8 cellular contexts compared by ENCODE assay signal in the genomic region with DNA sequence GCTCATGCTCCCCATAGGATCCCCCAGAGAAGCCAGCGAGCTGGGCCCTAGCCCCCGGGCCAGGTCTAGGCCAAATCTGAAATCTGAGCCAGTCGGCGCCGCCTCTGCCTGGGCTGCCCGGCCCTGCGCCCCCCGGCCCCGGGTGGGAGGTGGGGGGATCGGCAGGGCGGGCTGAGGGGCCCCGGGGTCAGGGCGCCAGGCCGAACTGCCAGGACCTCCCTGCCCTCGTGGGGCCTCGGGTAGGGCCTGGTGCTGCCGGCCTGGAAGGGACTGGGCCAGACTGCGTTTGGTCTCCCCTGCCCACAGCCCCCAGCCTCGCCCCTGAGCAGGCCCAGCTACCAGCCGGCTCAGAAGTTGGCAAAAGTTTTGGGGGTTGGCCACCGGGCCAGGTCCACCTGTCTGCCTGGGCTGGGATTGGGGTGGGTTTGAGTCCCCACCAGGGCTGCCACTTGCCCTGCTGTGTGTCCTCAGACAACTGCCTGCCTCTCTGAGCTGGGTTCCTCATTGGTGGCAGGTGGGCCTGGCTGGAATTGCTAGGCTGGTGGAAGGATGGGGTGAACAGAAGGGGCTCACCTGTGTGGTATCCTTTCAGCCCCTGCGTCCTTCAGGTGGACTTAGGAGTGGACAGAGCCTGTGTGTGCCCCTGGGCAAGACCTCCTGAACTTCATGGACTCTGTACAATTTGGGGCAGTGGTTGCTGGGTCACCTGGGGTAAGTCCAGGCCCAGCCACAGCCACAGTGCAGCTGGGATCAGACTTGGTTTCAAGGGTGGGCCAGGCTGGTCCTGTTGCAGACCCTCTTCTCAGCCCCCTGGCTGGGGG. TPM values are rescaled to one million over a fixed set of nuclear protein-coding genes. Genes with fewer than 3 reads are reported as not detected.
DNase-seq lines count a peak whose midpoint lies in the region; ATAC-seq and TF ChIP-seq lines count a peak whose summit lies in the region.

No MANE protein-coding gene starts in this region.

- POLR2A ChIA-PET in MCF 10A (lab: Yijun Ruan, JAX) = interaction anchor here (0.7 to 5.2 kb wide), 11 partner anchors 9 to 181 kb away, joined by 3 to 30 read pairs (median 10); a partner anchor contains a TSS

- no peaks in the 10 kb centered on the region for H3K9me3 Mint-ChIP-seq in activated naive CD4-positive, alpha-beta T cell treated with anti-CD3 and anti-CD28 coated beads for 36 hours
- H3K9me3 Mint-ChIP-seq in MCF 10A (ENCODE audit: unreplicated experiment) (no peaks in the 10 kb centered on the region), type B pancreatic cell (no peaks in the 10 kb centered on the region)

- H3K36me3 ChIP-seq in lower lobe of right lung = no peaks in the 10 kb centered on the region

- H3K27ac ChIP-seq in lower lobe of right lung = peak overlapping the region; percentile 82

- H3K4me1 Mint-ChIP-seq in activated naive CD4-positive, alpha-beta T cell treated with anti-CD3 and anti-CD28 coated beads for 36 hours (ENCODE audit: low read depth) = peaks cover 8% of the 10 kb centered on the region
- H3K4me1 Mint-ChIP-seq in MCF 10A (ENCODE audit: insufficient read depth, unreplicated experiment) (peaks cover 25% of the 10 kb centered on the region), type B pancreatic cell (ENCODE audit: unreplicated experiment) (peaks cover 51% of the 10 kb centered on the region)

- H3K27me3 ChIP-seq in lower lobe of right lung (ENCODE audit: low read depth) = no peaks in the 10 kb centered on the region

- peak overlapping the region; percentile 49 for H3K4me3 Mint-ChIP-seq in activated naive CD4-positive, alpha-beta T cell treated with anti-CD3 and anti-CD28 coated beads for 36 hours
- H3K4me3 Mint-ChIP-seq in MCF 10A (ENCODE audit: unreplicated experiment) (peak overlapping the region; percentile 75), type B pancreatic cell (peak overlapping the region; percentile 82)

- BruUV-seq in MCF 10A (replicated peaks; lab: Mats Ljungman, UMichigan) = no TSS peak

- intact Hi-C loops in activated naive CD4-positive, alpha-beta T cell treated with anti-CD3 and anti-CD28 coated beads for 36 hours (cut with micrococcal nuclease) = no loop called here
- intact Hi-C loops in MCF 10A (cut with micrococcal nuclease) (loop anchor here (2.0 kb wide), 1 partner anchor 52 kb away; no protein-coding TSS in a partner anchor), lower lobe of right lung (cut with DNase I) (no loop called here)

- H3K4me1 ChIP-seq in lower lobe of right lung = peaks cover 44% of the 10 kb centered on the region

- H3K27ac Mint-ChIP-seq in activated naive CD4-positive, alpha-beta T cell treated with anti-CD3 and anti-CD28 coated beads for 36 hours = no peak overlapping the region
- H3K27ac Mint-ChIP-seq in MCF 10A (ENCODE audit: low read depth, unreplicated experiment) (peak overlapping the region; percentile 72), type B pancreatic cell (peak overlapping the region; percentile 81)

- H3K27me3 Mint-ChIP-seq in activated naive CD4-positive, alpha-beta T cell treated with anti-CD3 and anti-CD28 coated beads for 36 hours (ENCODE audit: low read depth) = no peaks in the 10 kb centered on the region
- H3K27me3 Mint-ChIP-seq in MCF 10A (ENCODE audit: insufficient read depth, unreplicated experiment) (no peaks in the 10 kb centered on the region), type B pancreatic cell (no peaks in the 10 kb centered on the region)

- CTCF ChIA-PET in activated naive CD4-positive, alpha-beta T cell treated with anti-CD3 and anti-CD28 coated beads for 36 hours (lab: Charles Lee) = no interaction called here
- CTCF ChIA-PET in MCF 10A (lab: Yijun Ruan, JAX) = interaction anchor here (0.7 to 2.0 kb wide), 6 partner anchors 20 to 184 kb away, joined by 3 to 10 read pairs (median 4); no protein-coding TSS in a partner anchor

- DNase-seq in activated naive CD4-positive, alpha-beta T cell treated with anti-CD3 and anti-CD28 coated beads for 36 hours = no peak
- no peak for DNase-seq in activated naive CD4-positive, alpha-beta T cell (lab: John Stamatoyannopoulos, UW)
- DNase-seq in MCF 10A (ENCODE audit: unreplicated experiment) = no peak
- DNase-seq in lower lobe of right lung = no peak
- DNase-seq in type B pancreatic cell (ENCODE audit: extremely low spot score, unreplicated experiment) = no peak
- no peak for DNase-seq in NK-92 (lab: John Stamatoyannopoulos, UW; ENCODE audit: unreplicated experiment)

- H3K36me3 Mint-ChIP-seq in activated naive CD4-positive, alpha-beta T cell treated with anti-CD3 and anti-CD28 coated beads for 36 hours (ENCODE audit: low read depth) = no peaks in the 10 kb centered on the region
- H3K36me3 Mint-ChIP-seq in MCF 10A (ENCODE audit: insufficient read depth, unreplicated experiment) = peaks cover 5% of the 10 kb centered on the region
- peaks cover 17% of the 10 kb centered on the region for H3K36me3 Mint-ChIP-seq in type B pancreatic cell

- no peaks in the 10 kb centered on the region for H3K9me3 ChIP-seq in lower lobe of right lung

- H3K4me3 ChIP-seq in lower lobe of right lung = peak overlapping the region; percentile 64

- TF ChIP-seq CTCF in MCF 10A (IDR thresholded peaks at IDR 0.05; ENCODE audit: unreplicated experiment) (no peak), lower lobe of right lung (IDR thresholded peaks at IDR 0.05) (no peak), type B pancreatic cell (conservative IDR thresholded peaks at IDR 0.05) (no peak)

- no peak for ATAC-seq in lower lobe of right lung
- no peak for ATAC-seq in GM21576 (IDR thresholded peaks at IDR 0.05; ENCODE audit: unreplicated experiment)
- no peak for ATAC-seq in GM19452 (IDR thresholded peaks at IDR 0.05; ENCODE audit: unreplicated experiment)

RNA-seq across cellular contexts. Expression of a gene that starts 0.8 kb away (rescaled TPM):
- 1 to 10 TPM; 2.0 to 2.8 TPM for total RNA-seq in activated naive CD4-positive, alpha-beta T cell treated with anti-CD3 and anti-CD28 coated beads for 36 hours
- total RNA-seq in MCF 10A (2022) (28.1 and 29.5 TPM in 2 replicates), lower lobe of right lung (72.7 TPM), type B pancreatic cell (ENCODE audit: low replicate concordance) (56.0 and 70.3 TPM in 2 replicates)

RNA-seq across cellular contexts. Expression of a gene that starts 57.3 kb away (rescaled TPM):
- total RNA-seq in activated naive CD4-positive, alpha-beta T cell treated with anti-CD3 and anti-CD28 coated beads for 36 hours = 10 to 100 TPM in 1 of 2 experiments, 1 to 10 TPM in 1; 9.4 to 10.4 TPM
- 46.0 and 56.5 TPM in 2 replicates for total RNA-seq in MCF 10A (2022)
- 28.2 TPM for total RNA-seq in lower lobe of right lung
- 35.5 and 40.4 TPM in 2 replicates for total RNA-seq in type B pancreatic cell (ENCODE audit: low replicate concordance)
